Comparison of ENCODE assay signal across 9 cellular contexts in the genomic region with DNA sequence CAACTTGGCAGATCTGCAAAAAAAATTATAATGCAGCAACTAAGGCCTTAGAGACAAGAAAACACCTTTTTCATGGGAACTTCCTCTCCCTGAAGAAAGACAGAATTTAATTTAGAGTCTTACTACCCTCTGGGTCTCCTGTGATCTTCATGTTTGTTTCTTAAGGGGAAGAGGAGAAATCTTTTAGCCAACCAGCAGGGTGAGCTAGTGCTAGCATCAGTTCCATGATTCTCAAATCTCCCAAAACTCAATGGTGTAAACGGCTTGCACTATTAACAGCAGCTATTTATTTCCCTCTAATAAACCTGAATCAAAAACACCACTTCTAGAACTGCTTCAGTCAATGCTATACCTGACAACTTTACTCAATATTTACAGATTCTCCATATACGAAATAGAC. TPM values are rescaled to one million over a fixed set of nuclear protein-coding genes. Genes with fewer than 3 reads are reported as not detected.
A peak's percentile ranks its signal among the peaks of the same experiment; 100 is the strongest.
DNase-seq lines count a peak whose midpoint lies in the region; ATAC-seq, FAIRE-seq and TF ChIP-seq lines count a peak whose summit lies in the region.
"Had no signal": no experiment of that assay in that cellular context is flagged by ENCODE, and none has a peak within 500 bp of the region (broad histone marks: within the 10 kb centered on the region; RNA-seq: fewer than 3 reads in every experiment).

No MANE protein-coding gene starts in this region.

- H3K9me3 Mint-ChIP-seq in activated T-cell treated with anti-CD3 and anti-CD28 coated beads, Interleukin-2, amount 50 U/mL, for 72 hours, result no peaks in the 10 kb centered on the region
- no peaks in the 10 kb centered on the region for H3K9me3 Mint-ChIP-seq in endothelial cell (ENCODE audit: unreplicated experiment)

- peaks cover 6% of the 10 kb centered on the region for H3F3A ChIP-seq in smooth muscle cell (ENCODE audit: low read depth)

- H3K79me2 ChIP-seq in OCI-LY3 (ENCODE audit: low read length) (peaks cover 94% of the 10 kb centered on the region), smooth muscle cell (ENCODE audit: low read depth) (peaks cover 82% of the 10 kb centered on the region)

- H3K27ac ChIP-seq in OCI-LY3 (ENCODE audit: low read length) (no peak overlapping the region), smooth muscle cell (ENCODE audit: low read depth) (no peak overlapping the region)

- no peak for FAIRE-seq in urothelium cell line (lab: Jason Lieb, UNC)

- H3K27me3 ChIP-seq in OCI-LY3 (ENCODE audit: low read depth, low read length) (no peaks in the 10 kb centered on the region), smooth muscle cell (ENCODE audit: low read depth) (no peaks in the 10 kb centered on the region)

- no peak overlapping the region for H3K9ac ChIP-seq in OCI-LY3 (ENCODE audit: low read length)
- no peak overlapping the region for H3K9ac ChIP-seq in smooth muscle cell (ENCODE audit: low read depth)

- H3K9me3 ChIP-seq in OCI-LY3 (ENCODE audit: insufficient read depth, low read length), result no peaks in the 10 kb centered on the region
- H3K9me3 ChIP-seq in smooth muscle cell (replicated peaks; ENCODE audit: low read depth), result no peaks in the 10 kb centered on the region

- H3K4me1 Mint-ChIP-seq in activated T-cell treated with anti-CD3 and anti-CD28 coated beads, Interleukin-2, amount 50 U/mL, for 72 hours (ENCODE audit: low read depth), result peaks cover 63% of the 10 kb centered on the region
- H3K4me1 Mint-ChIP-seq in endothelial cell (ENCODE audit: unreplicated experiment), result peaks cover 44% of the 10 kb centered on the region

- ATAC-seq in activated T-cell treated with anti-CD3 and anti-CD28 coated beads, Interleukin-2, amount 50 U/mL, for 72 hours (replicated peaks in 1 of 2), result no peak
- no peak for ATAC-seq in HG02981 (IDR thresholded peaks at IDR 0.05; ENCODE audit: unreplicated experiment)

- H2AFZ ChIP-seq in OCI-LY3 (ENCODE audit: low read depth, low read length) (no peak overlapping the region), smooth muscle cell (ENCODE audit: low read depth) (no peak overlapping the region)

- H3K4me3 ChIP-seq in OCI-LY3 (ENCODE audit: low read length) (no peak overlapping the region), smooth muscle cell (no peak overlapping the region)

- H4K20me1 ChIP-seq in OCI-LY3 (ENCODE audit: insufficient read depth, low read length) (peaks cover 69% of the 10 kb centered on the region), smooth muscle cell (ENCODE audit: low read depth) (peaks cover 81% of the 10 kb centered on the region)

- peaks cover 55% of the 10 kb centered on the region for H3K4me1 ChIP-seq in OCI-LY3 (ENCODE audit: low read length)
- H3K4me1 ChIP-seq in smooth muscle cell (ENCODE audit: low read depth), result peaks cover 38% of the 10 kb centered on the region

- DNase-seq in activated T-cell treated with anti-CD3 and anti-CD28 coated beads, Interleukin-2, amount 50 U/mL, for 72 hours, result no peak
- no peak for DNase-seq in activated T-cell treated with anti-CD3 and anti-CD28 coated beads, Interleukin-2, amount 50 U/mL, for 48 hours
- DNase-seq in endothelial cell (ENCODE audit: low spot score) (no peak), smooth muscle cell (lab: John Stamatoyannopoulos, UW; ENCODE audit: unreplicated experiment) (no peak), urothelium cell line (ENCODE audit: low spot score) (no peak), amniotic stem cell (lab: John Stamatoyannopoulos, UW) (no peak)
- DNase-seq: NCI-H1417 treated with DMSO at 0.1 percent for 48 hours had no signal

- H3K36me3 Mint-ChIP-seq in activated T-cell treated with anti-CD3 and anti-CD28 coated beads, Interleukin-2, amount 50 U/mL, for 72 hours (ENCODE audit: insufficient read depth in 2 of 2), result peaks cover 3 to 11% of the 10 kb centered on the region in 2 donors
- H3K36me3 Mint-ChIP-seq in endothelial cell (ENCODE audit: low read depth, unreplicated experiment), result peaks cover 11% of the 10 kb centered on the region

- peaks cover 31% of the 10 kb centered on the region for H3K36me3 ChIP-seq in OCI-LY3 (replicated peaks; ENCODE audit: low read depth, low read length)
- no peaks in the 10 kb centered on the region for H3K36me3 ChIP-seq in smooth muscle cell (ENCODE audit: low read depth)

- H3K4me2 ChIP-seq in OCI-LY3 (ENCODE audit: low read length) (peak overlapping the region; percentile 93), smooth muscle cell (peak overlapping the region; percentile 22)

- H3K27ac Mint-ChIP-seq in activated T-cell treated with anti-CD3 and anti-CD28 coated beads, Interleukin-2, amount 50 U/mL, for 72 hours, result peak overlapping the region; percentile 88
- peak overlapping the region; percentile 44 for H3K27ac Mint-ChIP-seq in endothelial cell (ENCODE audit: unreplicated experiment)

- H3K4me3 Mint-ChIP-seq in activated T-cell treated with anti-CD3 and anti-CD28 coated beads, Interleukin-2, amount 50 U/mL, for 72 hours, result peak overlapping the region; percentile 91 to 98
- peak overlapping the region; percentile 79 for H3K4me3 Mint-ChIP-seq in endothelial cell (ENCODE audit: unreplicated experiment)

- no peaks in the 10 kb centered on the region for H3K27me3 Mint-ChIP-seq in activated T-cell treated with anti-CD3 and anti-CD28 coated beads, Interleukin-2, amount 50 U/mL, for 72 hours (ENCODE audit: low read depth)
- peaks cover 14% of the 10 kb centered on the region for H3K27me3 Mint-ChIP-seq in endothelial cell (ENCODE audit: unreplicated experiment)

- peak; percentile 41 for TF ChIP-seq CTCF in OCI-LY3 (IDR thresholded peaks at IDR 0.05; ENCODE audit: low read depth, low read length)
- TF ChIP-seq CTCF in endothelial cell (IDR thresholded peaks at IDR 0.05; ENCODE audit: unreplicated experiment), result peak; percentile 26
- peak; percentile 8 for TF ChIP-seq CTCF in smooth muscle cell (IDR thresholded peaks at IDR 0.05; ENCODE audit: borderline replicate concordance, insufficient read depth, poor library complexity, severe bottlenecking)

- WGBS in smooth muscle cell (ENCODE audit: low lambda C conversion rate), result 89% methylated on average over 2 of the region's 2 CpGs

RNA-seq across cellular contexts. Expression of gene ZNF644, which starts 3.8 kb away (rescaled TPM):
- 10 to 100 TPM; 54.7 to 68.6 TPM for total RNA-seq in activated T-cell treated with anti-CD3 and anti-CD28 coated beads, Interleukin-2, amount 50 U/mL, for 72 hours
- total RNA-seq in endothelial cell (ENCODE audit: unreplicated experiment) (67.1 TPM), smooth muscle cell (102 and 123 TPM in 2 replicates)
- 22.9 and 38.0 TPM in 2 replicates for polyA plus RNA-seq in smooth muscle cell
